Comparison of ENCODE assay signal across 8 cellular contexts in genomic region chr11:67287355-67288197, GRCh38. TPM values are rescaled to one million over a fixed set of nuclear protein-coding genes. Genes with fewer than 3 reads are reported as not detected.
DNase-seq lines count a peak whose midpoint lies in the region; ATAC-seq and TF ChIP-seq lines count a peak whose summit lies in the region.

No MANE protein-coding gene starts in this region.

- intact Hi-C loops in left lung (cut with DNase I) (no loop called here), transverse colon (cut with DNase I; ENCODE audit: low total_unique reads) (no loop called here)

- H3K36me3 ChIP-seq in left lung (peaks cover 0 to 73% of the 10 kb centered on the region in 2 donors), transverse colon (peaks cover 0 to 36% (median 20%) of the 10 kb centered on the region in 4 donors)

- H3K4me1 Mint-ChIP-seq in activated T-cell treated with anti-CD3 and anti-CD28 coated beads, Interleukin-2, amount 50 U/mL, for 24 hours (ENCODE audit: low read depth), result peaks cover 63% of the 10 kb centered on the region

- H3K27me3 ChIP-seq in left lung (no peaks in the 10 kb centered on the region), transverse colon (no peaks in the 10 kb centered on the region)

- in situ Hi-C loops in transverse colon (cut with MboI; ENCODE audit: low pct_ligation_motif_present in 1 of 4, low pct_unique_long_range_greater_than_20kb in 1 of 4, low sequenced_read_pairs in 3 of 4), result no loop called here

- H3K4me3 ChIP-seq in left lung (peak overlapping the region in 1 of 2 donors; percentile 89), transverse colon (peak overlapping the region in 3 of 4 donors; percentile 48 to 77 (median 72))

- peaks cover 85% of the 10 kb centered on the region for H3K36me3 Mint-ChIP-seq in activated T-cell treated with anti-CD3 and anti-CD28 coated beads, Interleukin-2, amount 50 U/mL, for 24 hours (ENCODE audit: low read depth)

- TF ChIP-seq POLR2A in transverse colon (IDR thresholded peaks at IDR 0.05), result no peak

- no peak for TF ChIP-seq CTCF in left lung (IDR thresholded peaks at IDR 0.05)
- TF ChIP-seq CTCF in transverse colon (IDR thresholded peaks at IDR 0.05), result no peak

- H3K9me3 Mint-ChIP-seq in activated T-cell treated with anti-CD3 and anti-CD28 coated beads, Interleukin-2, amount 50 U/mL, for 24 hours, result no peaks in the 10 kb centered on the region

- WGBS in adipose tissue, 3 donors, result 54 to 80% (median 57%) methylated on average over 14 of the region's 14 CpGs
- WGBS in transverse colon (ENCODE audit: low coverage in 1 of 2), 2 donors, result 70 to 75% methylated on average over 3 to 14 of the region's 14 CpGs

- peak; percentile 60 for DNase-seq in activated T-cell treated with anti-CD3 and anti-CD28 coated beads, Interleukin-2, amount 50 U/mL, for 24 hours
- DNase-seq in activated T-cell treated with anti-CD3 and anti-CD28 coated beads, Interleukin-2, amount 50 U/mL, for 1 hour, result no peak
- DNase-seq in left lung (peak in 1 of 2 donors; percentile 37), transverse colon (no peak), NCI-H2029 (lab: John Stamatoyannopoulos, UW) (no peak), ecto neural progenitor cell (ENCODE audit: low spot score) (no peak)

- H3K4me1 ChIP-seq in left lung (peaks cover 11 to 88% of the 10 kb centered on the region in 2 donors), transverse colon (peaks cover 22 to 35% (median 32%) of the 10 kb centered on the region in 4 donors)

- TF ChIP-seq EP300 in transverse colon (IDR thresholded peaks at IDR 0.05; ENCODE audit: low read depth), result no peak

- H3K27ac ChIP-seq in adipose tissue (ENCODE audit: low read depth, low read length), result peak overlapping the region; percentile 94
- peak overlapping the region; percentile 92 to 100 for H3K27ac ChIP-seq in left lung
- H3K27ac ChIP-seq in transverse colon, result peak overlapping the region; percentile 91 to 100 (median 98)

- no peaks in the 10 kb centered on the region for H3K9me3 ChIP-seq in left lung
- H3K9me3 ChIP-seq in transverse colon, result no peaks in the 10 kb centered on the region

- H3K27ac Mint-ChIP-seq in activated T-cell treated with anti-CD3 and anti-CD28 coated beads, Interleukin-2, amount 50 U/mL, for 24 hours, result peak overlapping the region; percentile 97

- ATAC-seq in left lung (no peak), HG03108 (IDR thresholded peaks at IDR 0.05; ENCODE audit: unreplicated experiment) (no peak)

- peak overlapping the region; percentile 81 for H3K4me3 Mint-ChIP-seq in activated T-cell treated with anti-CD3 and anti-CD28 coated beads, Interleukin-2, amount 50 U/mL, for 24 hours

- no peaks in the 10 kb centered on the region for H3K27me3 Mint-ChIP-seq in activated T-cell treated with anti-CD3 and anti-CD28 coated beads, Interleukin-2, amount 50 U/mL, for 24 hours

RNA-seq across cellular contexts. Expression of gene ANKRD13D, which starts 1.5 kb away (rescaled TPM):
- 10 to 100 TPM; 13.0 to 48.7 (median 23.5) TPM for polyA plus RNA-seq in adipose tissue
- 10 to 100 TPM; 48.0 to 81.2 TPM for total RNA-seq in left lung
- total RNA-seq in transverse colon, result 100 to 1,000 TPM in 1 of 4 donors, 10 to 100 TPM in 3; 19.7 to 194 (median 54.5) TPM

RNA-seq across cellular contexts. Expression of gene SSH3, which starts 15.8 kb away (rescaled TPM):
- polyA plus RNA-seq in adipose tissue, result 10 to 100 TPM; 12.3 to 14.8 (median 13.0) TPM
- total RNA-seq in left lung (10 to 100 TPM; 28.7 to 44.9 TPM), transverse colon (100 to 1,000 TPM in 2 of 4 donors, 10 to 100 TPM in 2; 73.0 to 174 (median 123) TPM)

RNA-seq across cellular contexts. Expression of gene GRK2, which starts 21.3 kb away (rescaled TPM):
- 10 to 100 TPM; 26.8 to 70.1 (median 50.6) TPM for polyA plus RNA-seq in adipose tissue
- 100 to 1,000 TPM in 1 of 2 donors, 10 to 100 TPM in 1; 55.2 to 118 TPM for total RNA-seq in left lung
- 100 to 1,000 TPM; 104 to 294 (median 160) TPM for total RNA-seq in transverse colon
